8 cellular contexts compared by ENCODE assay signal in the genomic region with DNA sequence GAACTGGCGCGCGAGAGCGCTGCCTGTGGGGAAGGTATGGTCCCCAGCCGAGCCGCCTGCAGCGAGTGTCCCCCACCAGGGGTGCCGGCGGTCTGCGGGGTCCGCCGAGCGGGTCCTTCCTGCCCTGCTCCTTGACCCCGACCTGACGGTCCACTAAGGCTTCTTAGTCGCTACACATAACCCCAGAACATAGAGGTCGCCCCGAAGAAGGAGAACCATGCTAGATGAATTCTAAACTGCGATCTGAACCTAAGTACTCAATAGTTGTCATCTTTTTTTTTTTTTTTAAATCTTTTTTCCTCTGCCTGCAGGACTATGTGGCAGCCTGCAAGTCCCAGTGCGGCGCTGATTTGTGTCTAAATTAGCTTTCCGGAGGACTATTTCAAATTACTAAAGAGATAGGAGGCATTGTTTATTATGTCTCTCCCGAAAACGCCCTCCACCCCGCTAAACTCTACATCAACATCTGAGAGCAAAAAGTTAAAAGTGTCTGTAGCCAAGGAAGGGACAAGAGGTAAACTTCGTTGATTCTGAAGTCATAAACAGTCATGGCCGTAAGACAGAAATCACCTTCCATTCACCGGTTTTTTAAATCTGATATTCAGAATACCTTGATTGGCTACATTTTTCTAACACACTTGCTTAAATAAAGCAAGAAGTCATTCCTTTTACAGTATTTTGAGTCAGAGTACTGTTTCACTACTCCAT. TPM values are rescaled to one million over a fixed set of nuclear protein-coding genes. Genes with fewer than 3 reads are reported as not detected.
DNase-seq lines count a peak whose midpoint lies in the region; ATAC-seq and TF ChIP-seq lines count a peak whose summit lies in the region.

No MANE protein-coding gene starts in this region.

- H3K27me3 Mint-ChIP-seq in T-helper 1 cell treated with Interleukin-12 subunit alpha and Interleukin-12 subunit beta and Interleukin-4 antibody, amounts not matched to agents 30 μg/mL and 1 μg/mL, for 36 hours (ENCODE audit: low read depth), result peaks cover under 1% of the 10 kb centered on the region

- no peaks in the 10 kb centered on the region for H3K9me3 ChIP-seq in PC-9 (ENCODE audit: insufficient read depth, low read depth)
- H3K9me3 ChIP-seq in mucosa of rectum (ENCODE audit: control insufficient read depth in 2 of 2, low read length in 2 of 2), result no peaks in the 10 kb centered on the region

- H3K27ac Mint-ChIP-seq in T-helper 1 cell treated with Interleukin-12 subunit alpha and Interleukin-12 subunit beta and Interleukin-4 antibody, amounts not matched to agents 30 μg/mL and 1 μg/mL, for 36 hours, result peak overlapping the region; percentile 99

- no peaks in the 10 kb centered on the region for H3K9me2 ChIP-seq in PC-9 (ENCODE audit: insufficient read depth)

- H3K4me2 ChIP-seq in PC-9, result peak overlapping the region; percentile 92

- intact Hi-C loops in PC-9 (cut with micrococcal nuclease; ENCODE audit: unreplicated experiment), result loop anchor here (5.0 to 10.0 kb wide), 5 partner anchors 114 to 1419 kb away; no protein-coding TSS in a partner anchor

- H3K27me3 ChIP-seq in PC-9 (ENCODE audit: insufficient read depth, low read depth) (no peaks in the 10 kb centered on the region), mucosa of rectum (ENCODE audit: control insufficient read depth in 2 of 2, insufficient read depth in 2 of 2, low read length in 2 of 2) (no peaks in the 10 kb centered on the region)

- no peaks in the 10 kb centered on the region for H4K20me1 ChIP-seq in PC-9 (ENCODE audit: insufficient read depth)

- H3K4me3 Mint-ChIP-seq in T-helper 1 cell treated with Interleukin-12 subunit alpha and Interleukin-12 subunit beta and Interleukin-4 antibody, amounts not matched to agents 30 μg/mL and 1 μg/mL, for 36 hours, result peak overlapping the region; percentile 94

- no peaks in the 10 kb centered on the region for H3K36me3 Mint-ChIP-seq in T-helper 1 cell treated with Interleukin-12 subunit alpha and Interleukin-12 subunit beta and Interleukin-4 antibody, amounts not matched to agents 30 μg/mL and 1 μg/mL, for 36 hours (ENCODE audit: low read depth)

- H3K9me3 Mint-ChIP-seq in T-helper 1 cell treated with Interleukin-12 subunit alpha and Interleukin-12 subunit beta and Interleukin-4 antibody, amounts not matched to agents 30 μg/mL and 1 μg/mL, for 36 hours, result no peaks in the 10 kb centered on the region

- POLR2A ChIA-PET in PC-9 (lab: Charles Lee; ENCODE audit: unreplicated experiment), result interaction anchor here (0.6 kb wide), 3 partner anchors 61 to 256 kb away, joined by 3 to 7 read pairs (median 6); no protein-coding TSS in a partner anchor

- peak overlapping the region; percentile 80 for H3K4me3 ChIP-seq in PC-9
- H3K4me3 ChIP-seq in mucosa of rectum (ENCODE audit: low read length in 2 of 2), result peak overlapping the region; percentile 89 to 90

- H3K4me1 Mint-ChIP-seq in T-helper 1 cell treated with Interleukin-12 subunit alpha and Interleukin-12 subunit beta and Interleukin-4 antibody, amounts not matched to agents 30 μg/mL and 1 μg/mL, for 36 hours (ENCODE audit: low read depth), result peaks cover 8% of the 10 kb centered on the region

- peak overlapping the region; percentile 79 for H3K27ac ChIP-seq in PC-9
- H3K27ac ChIP-seq in mucosa of rectum (ENCODE audit: low read depth in 2 of 2, low read length in 2 of 2), result peak overlapping the region; percentile 89 to 92

- peak; percentile 31; the same call in 1 of the 2 replicates for TF ChIP-seq CTCF in PC-9 (conservative IDR thresholded peaks at IDR 0.05)

- H3K36me3 ChIP-seq in PC-9 (ENCODE audit: low read depth), result no peaks in the 10 kb centered on the region
- H3K36me3 ChIP-seq in mucosa of rectum (ENCODE audit: control insufficient read depth in 2 of 2, insufficient read depth in 2 of 2, low read length in 2 of 2), result no peaks in the 10 kb centered on the region

- H3K9ac ChIP-seq in mucosa of rectum (ENCODE audit: low read depth in 1 of 2, low read length in 2 of 2), result peak overlapping the region; percentile 90 to 91

- DNase-seq in T-helper 1 cell (no peak), PC-9 (no peak), dermis blood vessel endothelial cell (peak; percentile 35), NCI-H345 treated with DMSO at 0.1 percent for 48 hours (lab: John Stamatoyannopoulos, UW; ENCODE audit: unreplicated experiment) (no peak), cerebellum (ENCODE audit: low spot score) (no peak)

- H3K79me2 ChIP-seq in PC-9 (ENCODE audit: low read depth), result no peaks in the 10 kb centered on the region

- CTCF ChIA-PET in PC-9 (lab: Charles Lee), result interaction anchor here (0.8 kb wide), 1 partner anchor 1397 kb away, joined by 4 read pairs; no protein-coding TSS in a partner anchor

- peak overlapping the region; percentile 97 for H2AFZ ChIP-seq in PC-9

- TSS peak; percentile 87 for BruUV-seq in PC-9 (replicated peaks; lab: Mats Ljungman, UMichigan)

- H3K4me1 ChIP-seq in PC-9 (replicated peaks; ENCODE audit: insufficient read depth) (peaks cover 4% of the 10 kb centered on the region; the same call in 1 of the 2 replicates), mucosa of rectum (ENCODE audit: control insufficient read depth in 2 of 2, insufficient read depth in 2 of 2, low read length in 2 of 2) (peaks cover 0 to 5% of the 10 kb centered on the region in 2 donors)

- H3F3A ChIP-seq in PC-9 (ENCODE audit: insufficient read depth, low read depth), result no peaks in the 10 kb centered on the region; the same call in 1 of the 2 replicates

- peak; percentile 33 for ATAC-seq in HG02678 (IDR thresholded peaks at IDR 0.05; ENCODE audit: unreplicated experiment)

RNA-seq across cellular contexts. Expression of gene AXDND1, which starts 0.5 kb away (rescaled TPM):
- total RNA-seq in PC-9 (2021) (1.8 and 3.4 TPM in 2 replicates), dermis blood vessel endothelial cell (0.34 TPM in 1 of 2 replicates, not detected in the other), cerebellum (1.1 TPM)
